Comparison of ENCODE assay signal across 20 cellular contexts in genomic region chr4:185797596-185797995, GRCh38.
"Had no signal": no experiment of that assay in that cellular context is flagged by ENCODE, and none has a peak within 500 bp of the region (broad histone marks: within the 10 kb centered on the region; RNA-seq: fewer than 3 reads in every experiment).

No MANE protein-coding gene starts in this region.

- H3K27me3 ChIP-seq: body of pancreas had no signal

- H3K36me3 ChIP-seq: WERI-Rb-1 had no signal

- H3K27ac ChIP-seq: WERI-Rb-1 had no signal

- DNase-seq: activated gamma-delta T cell treated with Interleukin-2 at 50 U/mL for 16 hours; activated T-cell treated with anti-CD3 and anti-CD28 coated beads, Interleukin-2, amount 50 U/mL, for 1 hour; anterior cingulate cortex; body of pancreas; effector memory CD4-positive, alpha-beta T cell; foreskin melanocyte; glutamatergic neuron; mucosa of descending colon; nephron progenitor cell; occipital lobe; posterior cingulate gyrus; retina; stimulated activated CD4-positive, alpha-beta T cell treated with anti-CD3 and anti-CD28 coated beads, Interleukin-12 subunit alpha, Interleukin-12 subunit beta, amount 100 ng/mL, for 4 hours; stimulated activated CD4-positive, alpha-beta T cell treated with anti-CD3 and anti-CD28 coated beads, Interleukin-4, amount 100 ng/mL, for 4 hours; stimulated activated naive CD8-positive, alpha-beta T cell treated with anti-CD3 and anti-CD28 coated beads, Interleukin-15, Interleukin-2, amounts not matched to agents 100 U/mL and 50 U/mL, for 24 hours; T-cell; WERI-Rb-1 had no signal

- H3K4me3 Mint-ChIP-seq: activated naive CD4-positive, alpha-beta T cell treated with anti-CD3 and anti-CD28 coated beads, Interleukin-2, amount 50 U/mL, for 24 hours; dendritic cell treated with granulocyte-macrophage colony-stimulating factor and Interleukin-4, amounts not matched to agents 40 ng/mL and 50 ng/mL, for 4 days; memory B cell; nephron progenitor cell; T-cell had no signal

- H3K27ac Mint-ChIP-seq: activated naive CD4-positive, alpha-beta T cell treated with anti-CD3 and anti-CD28 coated beads, Interleukin-2, amount 50 U/mL, for 24 hours; dendritic cell treated with granulocyte-macrophage colony-stimulating factor and Interleukin-4, amounts not matched to agents 40 ng/mL and 50 ng/mL, for 4 days; memory B cell; nephron progenitor cell; T-cell had no signal

- H3K4me3 ChIP-seq: body of pancreas, mucosa of descending colon had no signal

- H3K4me1 Mint-ChIP-seq: activated naive CD4-positive, alpha-beta T cell treated with anti-CD3 and anti-CD28 coated beads, Interleukin-2, amount 50 U/mL, for 24 hours; memory B cell; T-cell had no signal

- H3K36me3 Mint-ChIP-seq: activated naive CD4-positive, alpha-beta T cell treated with anti-CD3 and anti-CD28 coated beads, Interleukin-2, amount 50 U/mL, for 24 hours; T-cell had no signal

- ATAC-seq: body of pancreas; mucosa of descending colon; stimulated activated naive CD8-positive, alpha-beta T cell treated with anti-CD3 and anti-CD28 coated beads, Interleukin-15, Interleukin-2, amounts not matched to agents 100 U/mL and 50 U/mL, for 24 hours; T-cell had no signal

- H3K9me3 ChIP-seq: body of pancreas, mucosa of descending colon had no signal

- H3K27me3 Mint-ChIP-seq: activated naive CD4-positive, alpha-beta T cell treated with anti-CD3 and anti-CD28 coated beads, Interleukin-2, amount 50 U/mL, for 24 hours had no signal

- H3K9me3 Mint-ChIP-seq: activated naive CD4-positive, alpha-beta T cell treated with anti-CD3 and anti-CD28 coated beads, Interleukin-2, amount 50 U/mL, for 24 hours; dendritic cell treated with granulocyte-macrophage colony-stimulating factor and Interleukin-4, amounts not matched to agents 40 ng/mL and 50 ng/mL, for 4 days; nephron progenitor cell had no signal
